1 cellular context compared by ENCODE assay signal in the genomic region with DNA sequence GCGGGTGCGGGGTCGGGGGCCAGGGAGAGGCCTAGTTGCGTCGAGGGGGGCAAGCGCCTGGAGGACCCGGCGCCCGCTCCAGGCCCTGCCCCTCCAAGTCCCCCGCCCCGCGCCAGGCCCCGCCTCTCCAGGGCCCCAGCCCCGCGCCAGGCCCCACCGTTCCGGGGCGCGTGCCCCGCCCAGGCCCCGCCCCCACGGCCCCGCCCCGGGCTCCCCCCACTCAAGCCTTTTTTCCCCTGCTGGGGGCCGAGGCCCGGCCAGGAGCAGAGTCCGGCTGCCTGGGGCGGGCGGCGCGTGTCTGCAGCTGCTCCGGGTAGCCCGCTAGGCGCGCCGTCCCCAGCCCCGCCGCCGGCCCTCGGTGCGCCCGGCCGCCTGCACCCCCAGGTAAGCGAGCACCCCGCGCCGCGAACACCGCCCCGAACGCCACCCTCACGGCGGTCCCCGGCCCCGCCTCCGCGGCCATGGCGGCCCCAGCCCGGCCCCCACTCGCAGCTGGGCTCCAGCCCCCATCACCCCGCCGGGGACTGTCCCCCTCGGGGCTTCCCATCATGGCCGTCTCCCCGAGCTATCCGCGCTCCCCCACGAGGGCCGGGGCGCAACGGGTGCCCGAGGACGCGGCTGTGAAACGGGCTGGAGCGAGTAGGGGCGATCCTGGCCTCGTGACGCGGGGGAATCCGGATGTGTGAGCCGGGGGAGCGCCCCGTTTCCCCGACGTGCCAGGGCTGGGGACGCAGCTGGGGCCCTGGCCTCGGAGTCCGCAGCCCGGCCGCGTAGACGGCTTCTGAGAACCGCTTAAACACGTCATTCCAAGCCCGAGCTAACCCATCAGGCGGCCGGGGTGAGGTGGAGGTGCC.
TF ChIP-seq lines count a peak whose summit lies in the region.

A gene with protein sequence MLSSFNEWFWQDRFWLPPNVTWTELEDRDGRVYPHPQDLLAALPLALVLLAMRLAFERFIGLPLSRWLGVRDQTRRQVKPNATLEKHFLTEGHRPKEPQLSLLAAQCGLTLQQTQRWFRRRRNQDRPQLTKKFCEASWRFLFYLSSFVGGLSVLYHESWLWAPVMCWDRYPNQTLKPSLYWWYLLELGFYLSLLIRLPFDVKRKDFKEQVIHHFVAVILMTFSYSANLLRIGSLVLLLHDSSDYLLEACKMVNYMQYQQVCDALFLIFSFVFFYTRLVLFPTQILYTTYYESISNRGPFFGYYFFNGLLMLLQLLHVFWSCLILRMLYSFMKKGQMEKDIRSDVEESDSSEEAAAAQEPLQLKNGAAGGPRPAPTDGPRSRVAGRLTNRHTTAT (plus strand): TSS at position 260 of the 854 bp plus-strand sequence. CDS start 41,707 bp downstream, outside the sequence.

TF ChIP-seq in HepG2, 621 proteins besides CTCF, POLR2A, EP300 and RAD21 (continued from another document and continues in another):
- no peak for TF ChIP-seq ZIK1 (CRISPR knock-in tag; IDR thresholded peaks at IDR 0.05; ENCODE audit: borderline replicate concordance, low read depth)
- TF ChIP-seq HNF4A (CRISPR knock-in tag; IDR thresholded peaks at IDR 0.05): no peak
- 0 out of 2 replicates have a peak, but pooled peaks have one; percentile 59 for TF ChIP-seq MAZ (IDR thresholded peaks at IDR 0.05; ENCODE audit: borderline replicate concordance, low read depth, low read length)
- peak; percentile 86 for TF ChIP-seq MAZ (CRISPR knock-in tag; IDR thresholded peaks at IDR 0.05; ENCODE audit: low read depth)
- TF ChIP-seq TARDBP (CRISPR knock-in tag; IDR thresholded peaks at IDR 0.05): no peak
- no peak for TF ChIP-seq AKAP8 (CRISPR knock-in tag; IDR thresholded peaks at IDR 0.05)
- TF ChIP-seq TP53 (CRISPR knock-in tag; conservative IDR thresholded peaks at IDR 0.05): no peak
- TF ChIP-seq, protein P1, sequence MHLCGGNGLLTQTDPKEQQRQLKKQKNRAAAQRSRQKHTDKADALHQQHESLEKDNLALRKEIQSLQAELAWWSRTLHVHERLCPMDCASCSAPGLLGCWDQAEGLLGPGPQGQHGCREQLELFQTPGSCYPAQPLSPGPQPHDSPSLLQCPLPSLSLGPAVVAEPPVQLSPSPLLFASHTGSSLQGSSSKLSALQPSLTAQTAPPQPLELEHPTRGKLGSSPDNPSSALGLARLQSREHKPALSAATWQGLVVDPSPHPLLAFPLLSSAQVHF (CRISPR knock-in tag; IDR thresholded peaks at IDR 0.05): no peak
- TF ChIP-seq SAFB2 (CRISPR knock-in tag; IDR thresholded peaks at IDR 0.05; ENCODE audit: borderline replicate concordance, low read depth): no peak
- TF ChIP-seq MZF1 (CRISPR knock-in tag; IDR thresholded peaks at IDR 0.05; ENCODE audit: borderline replicate concordance): no peak
- TF ChIP-seq, protein P2, sequence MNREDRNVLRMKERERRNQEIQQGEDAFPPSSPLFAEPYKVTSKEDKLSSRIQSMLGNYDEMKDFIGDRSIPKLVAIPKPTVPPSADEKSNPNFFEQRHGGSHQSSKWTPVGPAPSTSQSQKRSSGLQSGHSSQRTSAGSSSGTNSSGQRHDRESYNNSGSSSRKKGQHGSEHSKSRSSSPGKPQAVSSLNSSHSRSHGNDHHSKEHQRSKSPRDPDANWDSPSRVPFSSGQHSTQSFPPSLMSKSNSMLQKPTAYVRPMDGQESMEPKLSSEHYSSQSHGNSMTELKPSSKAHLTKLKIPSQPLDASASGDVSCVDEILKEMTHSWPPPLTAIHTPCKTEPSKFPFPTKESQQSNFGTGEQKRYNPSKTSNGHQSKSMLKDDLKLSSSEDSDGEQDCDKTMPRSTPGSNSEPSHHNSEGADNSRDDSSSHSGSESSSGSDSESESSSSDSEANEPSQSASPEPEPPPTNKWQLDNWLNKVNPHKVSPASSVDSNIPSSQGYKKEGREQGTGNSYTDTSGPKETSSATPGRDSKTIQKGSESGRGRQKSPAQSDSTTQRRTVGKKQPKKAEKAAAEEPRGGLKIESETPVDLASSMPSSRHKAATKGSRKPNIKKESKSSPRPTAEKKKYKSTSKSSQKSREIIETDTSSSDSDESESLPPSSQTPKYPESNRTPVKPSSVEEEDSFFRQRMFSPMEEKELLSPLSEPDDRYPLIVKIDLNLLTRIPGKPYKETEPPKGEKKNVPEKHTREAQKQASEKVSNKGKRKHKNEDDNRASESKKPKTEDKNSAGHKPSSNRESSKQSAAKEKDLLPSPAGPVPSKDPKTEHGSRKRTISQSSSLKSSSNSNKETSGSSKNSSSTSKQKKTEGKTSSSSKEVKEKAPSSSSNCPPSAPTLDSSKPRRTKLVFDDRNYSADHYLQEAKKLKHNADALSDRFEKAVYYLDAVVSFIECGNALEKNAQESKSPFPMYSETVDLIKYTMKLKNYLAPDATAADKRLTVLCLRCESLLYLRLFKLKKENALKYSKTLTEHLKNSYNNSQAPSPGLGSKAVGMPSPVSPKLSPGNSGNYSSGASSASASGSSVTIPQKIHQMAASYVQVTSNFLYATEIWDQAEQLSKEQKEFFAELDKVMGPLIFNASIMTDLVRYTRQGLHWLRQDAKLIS (CRISPR knock-in tag; IDR thresholded peaks at IDR 0.05): no peak
- TF ChIP-seq, protein P3, sequence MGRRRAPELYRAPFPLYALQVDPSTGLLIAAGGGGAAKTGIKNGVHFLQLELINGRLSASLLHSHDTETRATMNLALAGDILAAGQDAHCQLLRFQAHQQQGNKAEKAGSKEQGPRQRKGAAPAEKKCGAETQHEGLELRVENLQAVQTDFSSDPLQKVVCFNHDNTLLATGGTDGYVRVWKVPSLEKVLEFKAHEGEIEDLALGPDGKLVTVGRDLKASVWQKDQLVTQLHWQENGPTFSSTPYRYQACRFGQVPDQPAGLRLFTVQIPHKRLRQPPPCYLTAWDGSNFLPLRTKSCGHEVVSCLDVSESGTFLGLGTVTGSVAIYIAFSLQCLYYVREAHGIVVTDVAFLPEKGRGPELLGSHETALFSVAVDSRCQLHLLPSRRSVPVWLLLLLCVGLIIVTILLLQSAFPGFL (CRISPR knock-in tag; IDR thresholded peaks at IDR 0.05): no peak
- peak; percentile 49 for TF ChIP-seq ASH2L (IDR thresholded peaks at IDR 0.05; ENCODE audit: insufficient read length, low read depth, low read length)
- peak; percentile 59 for TF ChIP-seq SAP130 (CRISPR knock-in tag; IDR thresholded peaks at IDR 0.05; ENCODE audit: low read depth)
- no peak for TF ChIP-seq PHF21A (CRISPR knock-in tag; IDR thresholded peaks at IDR 0.05)
- no peak for TF ChIP-seq ETV5 (CRISPR knock-in tag; IDR thresholded peaks at IDR 0.05; ENCODE audit: borderline replicate concordance)
- TF ChIP-seq, protein P4, sequence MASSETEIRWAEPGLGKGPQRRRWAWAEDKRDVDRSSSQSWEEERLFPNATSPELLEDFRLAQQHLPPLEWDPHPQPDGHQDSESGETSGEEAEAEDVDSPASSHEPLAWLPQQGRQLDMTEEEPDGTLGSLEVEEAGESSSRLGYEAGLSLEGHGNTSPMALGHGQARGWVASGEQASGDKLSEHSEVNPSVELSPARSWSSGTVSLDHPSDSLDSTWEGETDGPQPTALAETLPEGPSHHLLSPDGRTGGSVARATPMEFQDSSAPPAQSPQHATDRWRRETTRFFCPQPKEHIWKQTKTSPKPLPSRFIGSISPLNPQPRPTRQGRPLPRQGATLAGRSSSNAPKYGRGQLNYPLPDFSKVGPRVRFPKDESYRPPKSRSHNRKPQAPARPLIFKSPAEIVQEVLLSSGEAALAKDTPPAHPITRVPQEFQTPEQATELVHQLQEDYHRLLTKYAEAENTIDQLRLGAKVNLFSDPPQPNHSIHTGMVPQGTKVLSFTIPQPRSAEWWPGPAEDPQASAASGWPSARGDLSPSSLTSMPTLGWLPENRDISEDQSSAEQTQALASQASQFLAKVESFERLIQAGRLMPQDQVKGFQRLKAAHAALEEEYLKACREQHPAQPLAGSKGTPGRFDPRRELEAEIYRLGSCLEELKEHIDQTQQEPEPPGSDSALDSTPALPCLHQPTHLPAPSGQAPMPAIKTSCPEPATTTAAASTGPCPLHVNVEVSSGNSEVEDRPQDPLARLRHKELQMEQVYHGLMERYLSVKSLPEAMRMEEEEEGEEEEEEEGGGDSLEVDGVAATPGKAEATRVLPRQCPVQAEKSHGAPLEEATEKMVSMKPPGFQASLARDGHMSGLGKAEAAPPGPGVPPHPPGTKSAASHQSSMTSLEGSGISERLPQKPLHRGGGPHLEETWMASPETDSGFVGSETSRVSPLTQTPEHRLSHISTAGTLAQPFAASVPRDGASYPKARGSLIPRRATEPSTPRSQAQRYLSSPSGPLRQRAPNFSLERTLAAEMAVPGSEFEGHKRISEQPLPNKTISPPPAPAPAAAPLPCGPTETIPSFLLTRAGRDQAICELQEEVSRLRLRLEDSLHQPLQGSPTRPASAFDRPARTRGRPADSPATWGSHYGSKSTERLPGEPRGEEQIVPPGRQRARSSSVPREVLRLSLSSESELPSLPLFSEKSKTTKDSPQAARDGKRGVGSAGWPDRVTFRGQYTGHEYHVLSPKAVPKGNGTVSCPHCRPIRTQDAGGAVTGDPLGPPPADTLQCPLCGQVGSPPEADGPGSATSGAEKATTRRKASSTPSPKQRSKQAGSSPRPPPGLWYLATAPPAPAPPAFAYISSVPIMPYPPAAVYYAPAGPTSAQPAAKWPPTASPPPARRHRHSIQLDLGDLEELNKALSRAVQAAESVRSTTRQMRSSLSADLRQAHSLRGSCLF (CRISPR knock-in tag; IDR thresholded peaks at IDR 0.05; ENCODE audit: borderline replicate concordance): no peak
- TF ChIP-seq, protein P5, sequence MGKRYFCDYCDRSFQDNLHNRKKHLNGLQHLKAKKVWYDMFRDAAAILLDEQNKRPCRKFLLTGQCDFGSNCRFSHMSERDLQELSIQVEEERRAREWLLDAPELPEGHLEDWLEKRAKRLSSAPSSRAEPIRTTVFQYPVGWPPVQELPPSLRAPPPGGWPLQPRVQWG (CRISPR knock-in tag; IDR thresholded peaks at IDR 0.05; ENCODE audit: borderline replicate concordance, low read depth): no peak
- TF ChIP-seq FOXJ3 (CRISPR knock-in tag; IDR thresholded peaks at IDR 0.05; ENCODE audit: borderline replicate concordance): no peak
- no peak for TF ChIP-seq ZNF205 (CRISPR knock-in tag; IDR thresholded peaks at IDR 0.05)
- TF ChIP-seq KDM5B (CRISPR knock-in tag; IDR thresholded peaks at IDR 0.05; ENCODE audit: borderline replicate concordance): no peak; the same call in 1 of the 2 replicates
- TF ChIP-seq ZNF12 (CRISPR knock-in tag; IDR thresholded peaks at IDR 0.05): no peak
- no peak for TF ChIP-seq RXRB (CRISPR knock-in tag; IDR thresholded peaks at IDR 0.05; ENCODE audit: borderline replicate concordance)
- TF ChIP-seq ZNF33B (CRISPR knock-in tag; IDR thresholded peaks at IDR 0.05): no peak
- no peak for TF ChIP-seq DPF2 (CRISPR knock-in tag; IDR thresholded peaks at IDR 0.05; ENCODE audit: borderline replicate concordance, low read depth)
- peak; percentile 78; the same call in 1 of the 2 replicates for TF ChIP-seq BRCA1 (CRISPR knock-in tag; IDR thresholded peaks at IDR 0.05)
- TF ChIP-seq ZNF530 (CRISPR knock-in tag; IDR thresholded peaks at IDR 0.05; ENCODE audit: low read depth): no peak
- no peak for TF ChIP-seq THYN1 (CRISPR knock-in tag; IDR thresholded peaks at IDR 0.05; ENCODE audit: borderline replicate concordance, low read depth)
- TF ChIP-seq, protein P6, sequence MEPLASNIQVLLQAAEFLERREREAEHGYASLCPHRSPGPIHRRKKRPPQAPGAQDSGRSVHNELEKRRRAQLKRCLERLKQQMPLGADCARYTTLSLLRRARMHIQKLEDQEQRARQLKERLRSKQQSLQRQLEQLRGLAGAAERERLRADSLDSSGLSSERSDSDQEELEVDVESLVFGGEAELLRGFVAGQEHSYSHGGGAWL (CRISPR knock-in tag; IDR thresholded peaks at IDR 0.05): no peak; the same call in 1 of the 2 replicates
- TF ChIP-seq, protein P7, sequence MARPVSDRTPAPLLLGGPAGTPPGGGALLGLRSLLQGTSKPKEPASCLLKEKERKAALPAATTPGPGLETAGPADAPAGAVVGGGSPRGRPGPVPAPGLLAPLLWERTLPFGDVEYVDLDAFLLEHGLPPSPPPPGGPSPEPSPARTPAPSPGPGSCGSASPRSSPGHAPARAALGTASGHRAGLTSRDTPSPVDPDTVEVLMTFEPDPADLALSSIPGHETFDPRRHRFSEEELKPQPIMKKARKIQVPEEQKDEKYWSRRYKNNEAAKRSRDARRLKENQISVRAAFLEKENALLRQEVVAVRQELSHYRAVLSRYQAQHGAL (CRISPR knock-in tag; IDR thresholded peaks at IDR 0.05; ENCODE audit: not compliant biosample characterization): no peak
- no peak for TF ChIP-seq PITX1 (CRISPR knock-in tag; IDR thresholded peaks at IDR 0.05)
- TF ChIP-seq MEF2D (CRISPR knock-in tag; IDR thresholded peaks at IDR 0.05): no peak
- TF ChIP-seq, protein P8, sequence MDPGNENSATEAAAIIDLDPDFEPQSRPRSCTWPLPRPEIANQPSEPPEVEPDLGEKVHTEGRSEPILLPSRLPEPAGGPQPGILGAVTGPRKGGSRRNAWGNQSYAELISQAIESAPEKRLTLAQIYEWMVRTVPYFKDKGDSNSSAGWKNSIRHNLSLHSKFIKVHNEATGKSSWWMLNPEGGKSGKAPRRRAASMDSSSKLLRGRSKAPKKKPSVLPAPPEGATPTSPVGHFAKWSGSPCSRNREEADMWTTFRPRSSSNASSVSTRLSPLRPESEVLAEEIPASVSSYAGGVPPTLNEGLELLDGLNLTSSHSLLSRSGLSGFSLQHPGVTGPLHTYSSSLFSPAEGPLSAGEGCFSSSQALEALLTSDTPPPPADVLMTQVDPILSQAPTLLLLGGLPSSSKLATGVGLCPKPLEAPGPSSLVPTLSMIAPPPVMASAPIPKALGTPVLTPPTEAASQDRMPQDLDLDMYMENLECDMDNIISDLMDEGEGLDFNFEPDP (CRISPR knock-in tag; conservative IDR thresholded peaks at IDR 0.05): no peak
- no peak for TF ChIP-seq ISX (CRISPR knock-in tag; conservative IDR thresholded peaks at IDR 0.05)
- TF ChIP-seq, protein P9, sequence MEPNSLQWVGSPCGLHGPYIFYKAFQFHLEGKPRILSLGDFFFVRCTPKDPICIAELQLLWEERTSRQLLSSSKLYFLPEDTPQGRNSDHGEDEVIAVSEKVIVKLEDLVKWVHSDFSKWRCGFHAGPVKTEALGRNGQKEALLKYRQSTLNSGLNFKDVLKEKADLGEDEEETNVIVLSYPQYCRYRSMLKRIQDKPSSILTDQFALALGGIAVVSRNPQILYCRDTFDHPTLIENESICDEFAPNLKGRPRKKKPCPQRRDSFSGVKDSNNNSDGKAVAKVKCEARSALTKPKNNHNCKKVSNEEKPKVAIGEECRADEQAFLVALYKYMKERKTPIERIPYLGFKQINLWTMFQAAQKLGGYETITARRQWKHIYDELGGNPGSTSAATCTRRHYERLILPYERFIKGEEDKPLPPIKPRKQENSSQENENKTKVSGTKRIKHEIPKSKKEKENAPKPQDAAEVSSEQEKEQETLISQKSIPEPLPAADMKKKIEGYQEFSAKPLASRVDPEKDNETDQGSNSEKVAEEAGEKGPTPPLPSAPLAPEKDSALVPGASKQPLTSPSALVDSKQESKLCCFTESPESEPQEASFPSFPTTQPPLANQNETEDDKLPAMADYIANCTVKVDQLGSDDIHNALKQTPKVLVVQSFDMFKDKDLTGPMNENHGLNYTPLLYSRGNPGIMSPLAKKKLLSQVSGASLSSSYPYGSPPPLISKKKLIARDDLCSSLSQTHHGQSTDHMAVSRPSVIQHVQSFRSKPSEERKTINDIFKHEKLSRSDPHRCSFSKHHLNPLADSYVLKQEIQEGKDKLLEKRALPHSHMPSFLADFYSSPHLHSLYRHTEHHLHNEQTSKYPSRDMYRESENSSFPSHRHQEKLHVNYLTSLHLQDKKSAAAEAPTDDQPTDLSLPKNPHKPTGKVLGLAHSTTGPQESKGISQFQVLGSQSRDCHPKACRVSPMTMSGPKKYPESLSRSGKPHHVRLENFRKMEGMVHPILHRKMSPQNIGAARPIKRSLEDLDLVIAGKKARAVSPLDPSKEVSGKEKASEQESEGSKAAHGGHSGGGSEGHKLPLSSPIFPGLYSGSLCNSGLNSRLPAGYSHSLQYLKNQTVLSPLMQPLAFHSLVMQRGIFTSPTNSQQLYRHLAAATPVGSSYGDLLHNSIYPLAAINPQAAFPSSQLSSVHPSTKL (CRISPR knock-in tag; IDR thresholded peaks at IDR 0.05): no peak
- no peak for TF ChIP-seq TEAD3 (CRISPR knock-in tag; optimal IDR thresholded peaks at IDR 0.05; ENCODE audit: borderline replicate concordance)
